ENCODE assay signal across 1 cellular context in genomic region chr11:88194990-88195389, GRCh38.
TF ChIP-seq lines count a peak whose summit lies in the region.

No MANE protein-coding gene starts in this region.

TF ChIP-seq in GM12878, 131 proteins besides CTCF, POLR2A, EP300 and RAD21 (continued from another document):
- TF ChIP-seq USF2 (IDR thresholded peaks at IDR 0.05; ENCODE audit: borderline replicate concordance, low read depth, low read length) (no peak), JUND (IDR thresholded peaks at IDR 0.05; ENCODE audit: low read depth, low read length) (peak; percentile 18; the same call in 1 of the 2 replicates), CREM (IDR thresholded peaks at IDR 0.05; ENCODE audit: low read depth) (peak; percentile 76; the same call in 1 of the 2 replicates), PML (IDR thresholded peaks at IDR 0.05; ENCODE audit: low read length) (no peak), SREBF2 (IDR thresholded peaks at IDR 0.05; ENCODE audit: low read length) (no peak), RB1 (IDR thresholded peaks at IDR 0.05; ENCODE audit: borderline replicate concordance) (no peak), ZNF687 (IDR thresholded peaks at IDR 0.05) (no peak)
